ENCODE assay signal across 30 cellular contexts in the genomic region with DNA sequence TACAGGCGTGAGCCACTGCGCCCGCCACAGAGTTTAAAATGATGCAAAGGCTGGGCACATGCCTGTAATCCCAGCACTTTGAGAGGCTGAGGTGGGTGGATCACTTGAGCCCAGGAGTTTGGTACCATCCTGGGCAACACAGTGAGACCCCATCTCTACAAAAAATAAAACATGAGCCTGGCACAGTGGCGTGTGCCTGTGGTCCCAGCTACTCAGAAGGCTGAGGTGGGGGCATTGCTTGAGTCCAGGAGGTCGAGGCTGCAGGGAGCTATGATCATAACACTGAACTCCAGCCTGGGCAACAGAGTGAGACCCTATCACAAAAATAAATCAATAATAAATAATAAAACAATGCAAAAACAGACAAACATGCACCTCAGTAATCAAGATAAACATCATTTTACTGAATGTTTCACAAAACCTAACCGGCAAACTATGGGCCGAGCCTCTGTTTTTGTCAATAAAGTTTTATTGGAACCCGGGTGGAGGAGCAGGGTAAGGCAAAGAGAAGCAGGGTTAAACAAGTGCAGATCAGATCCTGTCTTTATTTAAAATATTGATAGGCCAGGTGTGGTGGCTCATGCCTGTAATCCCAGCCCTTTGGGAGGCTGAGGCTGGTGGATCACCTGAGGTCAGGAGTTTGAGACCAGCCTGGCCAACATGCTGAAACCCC. TPM values are rescaled to one million over a fixed set of nuclear protein-coding genes. Genes with fewer than 3 reads are reported as not detected.
"Had no signal": no experiment of that assay in that cellular context is flagged by ENCODE, and none has a peak within 500 bp of the region (broad histone marks: within the 10 kb centered on the region; RNA-seq: fewer than 3 reads in every experiment).

No MANE protein-coding gene starts in this region.

- FAIRE-seq: kidney had no signal

- H3K36me3 ChIP-seq: gastrocnemius medialis, stomach, thyroid gland had no signal

- ATAC-seq: esophagus mucosa; gastrocnemius medialis; left lobe of liver; natural killer cell; sciatic nerve; stimulated activated effector memory CD8-positive, alpha-beta T cell treated with anti-CD3 and anti-CD28 coated beads, Interleukin-12 subunit alpha, Interleukin-12 subunit beta, amount 100 ng/mL, for 72 hours had no signal

- H3K4me1 ChIP-seq: parathyroid adenoma had no signal

- H3K4me2 ChIP-seq: hepatocyte had no signal

- H3K9me3 ChIP-seq: gastrocnemius medialis, stomach, thyroid gland had no signal

- H3K9ac ChIP-seq: parathyroid adenoma had no signal

- DNase-seq: cortex of kidney; effector CD4-positive, alpha-beta T cell; endodermal cell; foreskin fibroblast; gastrocnemius medialis; head of caudate nucleus; kidney; natural killer cell; stimulated activated CD4-positive, alpha-beta T cell treated with anti-CD3 and anti-CD28 coated beads, Interleukin-2, amount 100 ng/mL, for 24 hours; stimulated activated CD4-positive, alpha-beta T cell treated with anti-CD3 and anti-CD28 coated beads, Interleukin-4, amount 100 ng/mL, for 24 hours; stimulated activated naive CD4-positive, alpha-beta T cell treated with Interleukin-2 at 50 U/mL for 16 hours; stomach; thyroid gland had no signal

- H3K27me3 ChIP-seq: thyroid gland had no signal

- H3K4me3 ChIP-seq: gastrocnemius medialis, hepatocyte, lung, thyroid gland had no signal

- H3K27ac ChIP-seq: epithelial cell of prostate, gastrocnemius medialis, hepatocyte, parathyroid adenoma, thyroid gland had no signal

- H2AFZ ChIP-seq: hepatocyte, parathyroid adenoma had no signal

- H3K79me2 ChIP-seq: hepatocyte, parathyroid adenoma had no signal

RNA-seq across cellular contexts. Expression of gene PEAK3, which starts 2.0 kb away (rescaled TPM):
- total RNA-seq: endodermal cell, glomerular endothelial cell, hepatocyte, progenitor cell of endocrine pancreas, urinary bladder had no signal
- polyA plus RNA-seq: neural cell had no signal

RNA-seq across cellular contexts. Expression of gene LINGO3, which starts 24.0 kb away (rescaled TPM):
- total RNA-seq: dermis microvascular lymphatic vessel endothelial cell, esophagus mucosa, gastrocnemius medialis, glomerular endothelial cell, hepatocyte, left lobe of liver, sciatic nerve, stomach, subcutaneous adipose tissue, urinary bladder had no signal
- polyA plus RNA-seq: hepatocyte, stomach had no signal

RNA-seq across cellular contexts. Expression of gene JSRP1, which starts 27.8 kb away (rescaled TPM):
- total RNA-seq: dermis microvascular lymphatic vessel endothelial cell, esophagus mucosa, mononuclear cell, omental fat pad, sciatic nerve, subcutaneous adipose tissue, temporal lobe, thyroid gland had no signal

RNA-seq across cellular contexts. Expression of gene AMH, which starts 34.8 kb away (rescaled TPM):
- total RNA-seq: urinary bladder had no signal
